In genomic region chr16:75248536-75249380, GRCh38 we compare ENCODE assay signal across 2 cellular contexts.
TF ChIP-seq lines count a peak whose summit lies in the region.

No MANE protein-coding gene starts in this region.

TF ChIP-seq in IMR-90, 13 proteins besides CTCF, POLR2A, EP300 and RAD21:
- no peak for TF ChIP-seq ELK1 (IDR thresholded peaks at IDR 0.05; ENCODE audit: borderline replicate concordance, low read depth, low read length)
- TF ChIP-seq SMC3 (IDR thresholded peaks at IDR 0.05; ENCODE audit: low read depth, low read length), result no peak
- no peak for TF ChIP-seq RFX5 (IDR thresholded peaks at IDR 0.05; ENCODE audit: low read depth, low read length)
- no peak for TF ChIP-seq CHD1 (IDR thresholded peaks at IDR 0.05; ENCODE audit: low read depth, low read length)
- TF ChIP-seq CEBPB (IDR thresholded peaks at IDR 0.05; ENCODE audit: low read depth, low read length), result no peak
- TF ChIP-seq NFE2L2 (IDR thresholded peaks at IDR 0.05; ENCODE audit: low read depth, low read length), result no peak
- no peak for TF ChIP-seq FOS (IDR thresholded peaks at IDR 0.05; ENCODE audit: low read depth, low read length)

TF ChIP-seq in H1, 55 proteins besides CTCF, POLR2A, EP300 and RAD21:
- no peak for TF ChIP-seq NANOG (IDR thresholded peaks at IDR 0.05; ENCODE audit: insufficient read depth, low read depth, low read length, poor library complexity, severe bottlenecking)
- TF ChIP-seq KDM4A (IDR thresholded peaks at IDR 0.05; ENCODE audit: low read depth, low read length, severe bottlenecking), result no peak
- TF ChIP-seq TCF12 (IDR thresholded peaks at IDR 0.05; ENCODE audit: low read depth, low read length), result no peak
- TF ChIP-seq RNF2 (IDR thresholded peaks at IDR 0.05; ENCODE audit: borderline replicate concordance, low read depth, low read length, missing control alignments, poor library complexity, severe bottlenecking), result no peak
- TF ChIP-seq SP2 (IDR thresholded peaks at IDR 0.05; ENCODE audit: low read length), result no peak
- no peak for TF ChIP-seq EZH2 (IDR thresholded peaks at IDR 0.05; ENCODE audit: low read depth, low read length, severe bottlenecking)
- TF ChIP-seq CBX5 (IDR thresholded peaks at IDR 0.05; ENCODE audit: low read depth, low read length), result no peak
- no peak for TF ChIP-seq SUZ12 (IDR thresholded peaks at IDR 0.05; ENCODE audit: low read length)
- TF ChIP-seq E2F6 (IDR thresholded peaks at IDR 0.05), result no peak
- TF ChIP-seq TAF1 (IDR thresholded peaks at IDR 0.05; ENCODE audit: low read depth, low read length), result no peak
- TF ChIP-seq GABPA (IDR thresholded peaks at IDR 0.05; ENCODE audit: borderline replicate concordance, insufficient read depth, low read length), result no peak
- TF ChIP-seq TEAD4 (IDR thresholded peaks at IDR 0.05; ENCODE audit: low read depth, low read length), result no peak
- no peak for TF ChIP-seq SRF (IDR thresholded peaks at IDR 0.05; ENCODE audit: low read depth, low read length)
- no peak for TF ChIP-seq MAFK (IDR thresholded peaks at IDR 0.05; ENCODE audit: low read depth, low read length)
- no peak for TF ChIP-seq BRCA1 (IDR thresholded peaks at IDR 0.05; ENCODE audit: low read depth, low read length)
- no peak for TF ChIP-seq BCL11A (IDR thresholded peaks at IDR 0.05; ENCODE audit: low read depth in 2 of 2, low read length in 2 of 2)
